ENCODE assay signal across 29 cellular contexts in the genomic region with DNA sequence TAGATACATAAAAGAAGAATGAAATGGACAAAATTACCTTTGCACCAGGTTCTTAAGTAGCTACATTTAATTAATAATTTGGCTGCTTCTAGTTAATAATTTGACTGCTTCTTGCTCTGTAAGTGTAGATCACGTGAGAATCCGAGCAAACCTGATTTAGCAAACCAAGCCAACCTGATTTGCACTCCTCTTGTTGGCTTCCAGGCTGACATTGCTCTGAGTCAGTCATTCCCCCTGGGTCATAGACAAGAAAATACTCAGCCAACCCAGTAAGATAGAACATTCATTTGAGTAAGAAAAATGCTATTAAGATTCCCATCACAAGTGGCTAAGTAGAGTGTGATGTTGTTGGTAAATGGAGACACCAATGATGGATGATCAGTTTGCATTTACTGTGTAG.
"Had no signal": no experiment of that assay in that cellular context is flagged by ENCODE, and none has a peak within 500 bp of the region (broad histone marks: within the 10 kb centered on the region; RNA-seq: fewer than 3 reads in every experiment).

No MANE protein-coding gene starts in this region.

- H3K27ac Mint-ChIP-seq: effector memory CD8-positive, alpha-beta T cell; mesothelial cell of epicardium; naive thymus-derived CD4-positive, alpha-beta T cell; nephron; neural progenitor cell; progenitor cell of endocrine pancreas; stimulated activated effector memory CD8-positive, alpha-beta T cell treated with anti-CD3 and anti-CD28 coated beads, Interleukin-12 subunit alpha, Interleukin-12 subunit beta, amount 100 ng/mL, for 72 hours had no signal

- H3K27me3 Mint-ChIP-seq: effector memory CD8-positive, alpha-beta T cell; progenitor cell of endocrine pancreas had no signal

- H2AFZ ChIP-seq: neural progenitor cell, parathyroid adenoma had no signal

- H3K4me2 ChIP-seq: neural progenitor cell had no signal

- H3K27ac ChIP-seq: heart right ventricle, neural progenitor cell, parathyroid adenoma, right lobe of liver, stomach, testis, tibial nerve, upper lobe of right lung, uterus had no signal

- H3K36me3 Mint-ChIP-seq: mesothelial cell of epicardium; neural progenitor cell; stimulated activated effector memory CD8-positive, alpha-beta T cell treated with anti-CD3 and anti-CD28 coated beads, Interleukin-12 subunit alpha, Interleukin-12 subunit beta, amount 100 ng/mL, for 72 hours had no signal

- ATAC-seq: effector memory CD8-positive, alpha-beta T cell; heart right ventricle; left lobe of liver; mucosa of descending colon; naive thymus-derived CD4-positive, alpha-beta T cell; right lobe of liver; stimulated activated effector memory CD8-positive, alpha-beta T cell treated with anti-CD3 and anti-CD28 coated beads, Interleukin-12 subunit alpha, Interleukin-12 subunit beta, amount 100 ng/mL, for 72 hours; upper lobe of right lung had no signal

- H3K36me3 ChIP-seq: heart right ventricle, neural progenitor cell, right lobe of liver, stomach, tibial nerve, upper lobe of right lung, uterus had no signal

- H3K79me2 ChIP-seq: parathyroid adenoma had no signal

- H3K4me1 Mint-ChIP-seq: naive thymus-derived CD4-positive, alpha-beta T cell; neural progenitor cell; stimulated activated effector memory CD8-positive, alpha-beta T cell treated with anti-CD3 and anti-CD28 coated beads, Interleukin-12 subunit alpha, Interleukin-12 subunit beta, amount 100 ng/mL, for 72 hours had no signal

- DNase-seq: cerebellar nuclear complex; cortex of kidney; effector memory CD8-positive, alpha-beta T cell; foreskin melanocyte; glutamatergic neuron; heart right ventricle; hippocampal formation; mesenchymal stem cell; mucosa of descending colon; naive thymus-derived CD4-positive, alpha-beta T cell; right lobe of liver; small intestine; stimulated activated CD4-positive, alpha-beta T cell treated with anti-CD3 and anti-CD28 coated beads, Interleukin-15, amount 100 ng/mL, for 24 hours; stimulated activated CD4-positive, alpha-beta T cell treated with anti-CD3 and anti-CD28 coated beads, Interleukin-4, amount 100 ng/mL, for 1 hour; stimulated activated naive CD4-positive, alpha-beta T cell treated with Interleukin-2 at 50 U/mL for 16 hours; stomach; substantia nigra; testis; upper lobe of right lung; uterus had no signal

- H3K4me1 ChIP-seq: heart right ventricle, neural progenitor cell, parathyroid adenoma, right lobe of liver, stomach, testis, tibial nerve, upper lobe of right lung, uterus had no signal

- H3K4me3 ChIP-seq: heart right ventricle, lung, mucosa of descending colon, neural progenitor cell, right lobe of liver, stomach, testis, tibial nerve, upper lobe of right lung, uterus had no signal

- H3K9me3 ChIP-seq: heart right ventricle, mucosa of descending colon, right lobe of liver, stomach, testis, upper lobe of right lung, uterus had no signal

- H3K9ac ChIP-seq: neural progenitor cell, parathyroid adenoma had no signal

- H3K4me3 Mint-ChIP-seq: effector memory CD8-positive, alpha-beta T cell; mesothelial cell of epicardium; naive thymus-derived CD4-positive, alpha-beta T cell; nephron; neural progenitor cell; stimulated activated effector memory CD8-positive, alpha-beta T cell treated with anti-CD3 and anti-CD28 coated beads, Interleukin-12 subunit alpha, Interleukin-12 subunit beta, amount 100 ng/mL, for 72 hours had no signal

- H3K27me3 ChIP-seq: heart right ventricle, neural progenitor cell, right lobe of liver, stomach, testis, tibial nerve, upper lobe of right lung, uterus had no signal

- H3K9me3 Mint-ChIP-seq: nephron had no signal
